Comparison of ENCODE assay signal across 1 cellular context in the genomic region with DNA sequence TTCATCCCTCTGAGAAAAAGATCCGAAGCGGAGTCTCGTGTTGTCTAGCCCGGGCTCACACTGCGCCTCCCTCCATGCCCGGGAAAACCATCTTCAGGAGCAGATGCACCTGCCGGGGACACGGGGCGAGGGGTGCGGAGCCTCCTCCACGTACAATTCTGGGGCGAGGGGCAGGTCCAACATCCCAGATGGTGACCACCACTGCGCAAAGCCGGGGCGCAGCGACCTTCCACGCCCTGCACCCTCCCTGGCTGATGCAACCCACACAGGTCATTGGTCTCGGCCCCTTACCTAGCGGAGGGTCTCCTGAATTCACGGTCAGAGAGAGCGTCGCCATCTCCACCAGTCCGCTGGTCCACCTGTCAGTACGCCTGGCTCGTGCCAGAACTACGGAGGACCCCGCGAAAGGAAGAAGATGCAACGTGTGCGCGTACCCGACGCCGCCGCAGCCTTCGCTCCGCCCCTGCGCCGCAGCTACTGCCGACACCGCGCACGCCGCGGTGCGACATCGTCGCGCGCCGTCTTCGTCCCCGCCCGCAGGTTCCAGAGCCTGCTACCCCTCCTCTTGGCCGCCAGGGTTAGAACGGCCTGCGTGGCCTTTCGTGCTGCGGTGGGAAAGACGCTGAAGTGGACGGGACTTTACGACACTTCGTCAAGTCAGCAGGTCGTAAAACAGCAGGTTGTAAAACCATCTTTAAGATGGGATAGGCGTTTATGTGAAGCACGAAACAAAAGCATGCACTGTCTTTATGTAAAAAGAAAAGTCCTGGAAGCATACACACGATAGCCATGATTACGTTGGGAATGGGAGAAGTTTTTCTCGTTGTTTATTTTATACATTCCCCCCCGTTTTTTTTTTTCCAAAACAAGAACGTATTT.
TF ChIP-seq lines count a peak whose summit lies in the region.

Gene EPRS1, minus strand, starts transcription at position 454 of the 879 bp plus-strand sequence. Its CDS starts 117 bp downstream, at position 337.

TF ChIP-seq in K562, 482 proteins besides CTCF, POLR2A, EP300 and RAD21 (continued from another document and continues in another):
- TF ChIP-seq STAT5A (IDR thresholded peaks at IDR 0.05; ENCODE audit: borderline replicate concordance, low read length): no peak; the same call in 1 of the 2 replicates
- TF ChIP-seq ETV1 (tag; conservative IDR thresholded peaks at IDR 0.05; ENCODE audit: low read depth): no peak
- TF ChIP-seq KAT8 (IDR thresholded peaks at IDR 0.05; ENCODE audit: low read depth): no peak
- no peak for TF ChIP-seq ARNT (IDR thresholded peaks at IDR 0.05)
- TF ChIP-seq, protein P1, sequence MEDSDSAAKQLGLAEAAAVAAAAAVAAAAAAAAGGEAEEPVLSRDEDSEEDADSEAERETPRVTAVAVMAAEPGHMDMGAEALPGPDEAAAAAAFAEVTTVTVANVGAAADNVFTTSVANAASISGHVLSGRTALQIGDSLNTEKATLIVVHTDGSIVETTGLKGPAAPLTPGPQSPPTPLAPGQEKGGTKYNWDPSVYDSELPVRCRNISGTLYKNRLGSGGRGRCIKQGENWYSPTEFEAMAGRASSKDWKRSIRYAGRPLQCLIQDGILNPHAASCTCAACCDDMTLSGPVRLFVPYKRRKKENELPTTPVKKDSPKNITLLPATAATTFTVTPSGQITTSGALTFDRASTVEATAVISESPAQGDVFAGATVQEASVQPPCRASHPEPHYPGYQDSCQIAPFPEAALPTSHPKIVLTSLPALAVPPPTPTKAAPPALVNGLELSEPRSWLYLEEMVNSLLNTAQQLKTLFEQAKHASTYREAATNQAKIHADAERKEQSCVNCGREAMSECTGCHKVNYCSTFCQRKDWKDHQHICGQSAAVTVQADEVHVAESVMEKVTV (CRISPR knock-in tag; IDR thresholded peaks at IDR 0.05): no peak
- TF ChIP-seq NELFE (IDR thresholded peaks at IDR 0.05; ENCODE audit: insufficient read depth, insufficient read length): no peak
- TF ChIP-seq ZNF695 (CRISPR knock-in tag; IDR thresholded peaks at IDR 0.05): no peak
- TF ChIP-seq MCM5 (IDR thresholded peaks at IDR 0.05; ENCODE audit: low read depth): no peak
- TF ChIP-seq E2F1 (CRISPR knock-in tag; IDR thresholded peaks at IDR 0.05): peak; percentile 76; the same call in 1 of the 2 replicates
- TF ChIP-seq FOS (IDR thresholded peaks at IDR 0.05; ENCODE audit: extremely low read depth, insufficient read length): peak; percentile 34
- TF ChIP-seq CEBPB (tag; IDR thresholded peaks at IDR 0.05): peak; percentile 84
- peak; percentile 93 for TF ChIP-seq ATF7 (IDR thresholded peaks at IDR 0.05)
- no peak for TF ChIP-seq NEUROD1 (IDR thresholded peaks at IDR 0.05; ENCODE audit: borderline replicate concordance, low read depth, low read length, partially characterized antibody)
- TF ChIP-seq, protein P2, sequence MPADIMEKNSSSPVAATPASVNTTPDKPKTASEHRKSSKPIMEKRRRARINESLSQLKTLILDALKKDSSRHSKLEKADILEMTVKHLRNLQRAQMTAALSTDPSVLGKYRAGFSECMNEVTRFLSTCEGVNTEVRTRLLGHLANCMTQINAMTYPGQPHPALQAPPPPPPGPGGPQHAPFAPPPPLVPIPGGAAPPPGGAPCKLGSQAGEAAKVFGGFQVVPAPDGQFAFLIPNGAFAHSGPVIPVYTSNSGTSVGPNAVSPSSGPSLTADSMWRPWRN (IDR thresholded peaks at IDR 0.05; ENCODE audit: low read depth): 0 out of 2 replicates have a peak, but pooled peaks have one; percentile 8
- TF ChIP-seq RFX1 (IDR thresholded peaks at IDR 0.05): no peak
- TF ChIP-seq CREM (IDR thresholded peaks at IDR 0.05; ENCODE audit: low read depth): peak; percentile 99
- peak; percentile 75; the same call in 1 of the 2 replicates for TF ChIP-seq NR4A1 (CRISPR knock-in tag; IDR thresholded peaks at IDR 0.05)
- 0 out of 2 replicates have a peak, but pooled peaks have one; percentile 44 for TF ChIP-seq NR4A1 (tag; IDR thresholded peaks at IDR 0.05)
- TF ChIP-seq GTF3C2 (IDR thresholded peaks at IDR 0.05; ENCODE audit: borderline replicate concordance, extremely low read depth, insufficient read length): no peak
- no peak for TF ChIP-seq CBX8 (IDR thresholded peaks at IDR 0.05; ENCODE audit: borderline replicate concordance, extremely low read depth, low read depth, low read length, poor library complexity, severe bottlenecking)
- TF ChIP-seq, protein P3, sequence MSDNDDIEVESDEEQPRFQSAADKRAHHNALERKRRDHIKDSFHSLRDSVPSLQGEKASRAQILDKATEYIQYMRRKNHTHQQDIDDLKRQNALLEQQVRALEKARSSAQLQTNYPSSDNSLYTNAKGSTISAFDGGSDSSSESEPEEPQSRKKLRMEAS (CRISPR knock-in tag; IDR thresholded peaks at IDR 0.05): peak; percentile 99
- TF ChIP-seq HNRNPH1 (optimal IDR thresholded peaks at IDR 0.05; ENCODE audit: low read depth, low read length): no peak
- TF ChIP-seq TAF9B (IDR thresholded peaks at IDR 0.05; ENCODE audit: partially characterized antibody): peak; percentile 54
- no peak for TF ChIP-seq POLR3A (IDR thresholded peaks at IDR 0.05; ENCODE audit: borderline replicate concordance, extremely low read depth, insufficient read depth, insufficient read length)
- no peak; the same call in none of the 2 replicates for TF ChIP-seq TCF3 (CRISPR knock-in tag; IDR thresholded peaks at IDR 0.05)
- no peak for TF ChIP-seq ZNF277 (CRISPR knock-in tag; IDR thresholded peaks at IDR 0.05; ENCODE audit: borderline replicate concordance)
- peak; percentile 33; the same call in 1 of the 2 replicates for TF ChIP-seq FOSL1 (tag; conservative IDR thresholded peaks at IDR 0.05)
- TF ChIP-seq ZBTB7A (IDR thresholded peaks at IDR 0.05; ENCODE audit: borderline replicate concordance, control insufficient read depth, low read depth, low read length): peak; percentile 55; the same call in 1 of the 2 replicates
- no peak for TF ChIP-seq ZBTB8A (IDR thresholded peaks at IDR 0.05; ENCODE audit: partially characterized antibody)
- no peak for TF ChIP-seq GATAD2B (IDR thresholded peaks at IDR 0.05; ENCODE audit: borderline replicate concordance)
- no peak for TF ChIP-seq MCM2 (IDR thresholded peaks at IDR 0.05; ENCODE audit: low read depth)
- no peak for TF ChIP-seq NCOR1 (IDR thresholded peaks at IDR 0.05)
- 0 out of 2 replicates have a peak, but pooled peaks have one; percentile 22 for TF ChIP-seq ZNF165 (CRISPR knock-in tag; IDR thresholded peaks at IDR 0.05; ENCODE audit: borderline replicate concordance)
- TF ChIP-seq ZNF75A (CRISPR knock-in tag; IDR thresholded peaks at IDR 0.05): 0 out of 2 replicates have a peak, but pooled peaks have one; percentile 22
- TF ChIP-seq YY1 (IDR thresholded peaks at IDR 0.05; ENCODE audit: borderline replicate concordance in 1 of 3, control insufficient read depth in 1 of 3, extremely low read depth in 1 of 3, insufficient read depth in 3 of 3, insufficient read length in 1 of 3, insufficient replicate concordance in 2 of 3, low read depth in 1 of 3, low read length in 2 of 3): peak in 2 of 3 experiments; percentile 65 to 67
- peak; percentile 92 for TF ChIP-seq ESRRA (IDR thresholded peaks at IDR 0.05; ENCODE audit: borderline replicate concordance, low read depth)
- TF ChIP-seq SMARCA4 (IDR thresholded peaks at IDR 0.05): no peak; the same call in 1 of the 2 replicates
- TF ChIP-seq IRF2 (CRISPR knock-in tag; IDR thresholded peaks at IDR 0.05): no peak
- no peak for TF ChIP-seq HDGF (IDR thresholded peaks at IDR 0.05)
- TF ChIP-seq ZFPM2 (CRISPR knock-in tag; IDR thresholded peaks at IDR 0.05): no peak
- no peak for TF ChIP-seq NFE2 (IDR thresholded peaks at IDR 0.05; ENCODE audit: low read depth)
- TF ChIP-seq NFIC (IDR thresholded peaks at IDR 0.05): peak; percentile 18; the same call in 1 of the 2 replicates
- no peak for TF ChIP-seq CREB5 (CRISPR knock-in tag; IDR thresholded peaks at IDR 0.05)
- peak; percentile 59 for TF ChIP-seq RREB1 (CRISPR knock-in tag; IDR thresholded peaks at IDR 0.05)
- no peak for TF ChIP-seq PCBP1 (IDR thresholded peaks at IDR 0.05; ENCODE audit: low read depth, low read length, poor library complexity, severe bottlenecking)
- TF ChIP-seq HMG20B (CRISPR knock-in tag; IDR thresholded peaks at IDR 0.05): no peak
- peak; percentile 96 for TF ChIP-seq ZNF316 (IDR thresholded peaks at IDR 0.05)
- TF ChIP-seq RBM39 (optimal IDR thresholded peaks at IDR 0.05; ENCODE audit: low read depth, low read length): no peak
- peak in 1 of 2 experiments; percentile 81; a peak in 1 of 4 replicates for TF ChIP-seq KDM4B (IDR thresholded peaks at IDR 0.05; ENCODE audit: borderline replicate concordance in 2 of 2, low read depth in 1 of 2)
